In the genomic region with DNA sequence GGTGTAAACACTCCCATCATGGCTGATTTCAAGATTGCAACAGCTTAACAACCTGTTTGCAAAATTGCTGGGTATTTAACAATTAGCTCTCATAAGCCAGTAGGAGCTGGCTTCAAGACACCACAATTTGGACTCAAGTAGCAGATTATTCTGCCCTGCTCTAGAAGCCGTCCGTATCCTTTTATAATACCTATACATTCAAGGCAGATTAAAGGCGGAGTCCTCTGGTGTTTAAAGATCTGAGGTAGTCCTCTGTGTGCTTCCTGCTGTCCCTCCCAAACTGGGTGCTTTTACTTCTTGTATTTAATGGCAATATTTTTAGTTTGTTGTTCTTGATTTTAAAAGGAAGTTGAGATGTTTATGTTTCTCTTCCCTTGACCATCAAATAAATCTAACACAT, we compare ENCODE assay signal across 27 cellular contexts.
"Had no signal": no experiment of that assay in that cellular context is flagged by ENCODE, and none has a peak within 500 bp of the region (broad histone marks: within the 10 kb centered on the region; RNA-seq: fewer than 3 reads in every experiment).

No MANE protein-coding gene starts in this region.

- DNase-seq: kidney glomerular epithelial cell; left cardiac atrium; left lung; lower lobe of right lung; mammary epithelial cell; mesenchymal stem cell; naive thymus-derived CD8-positive, alpha-beta T cell; nucleus accumbens; pancreas; posterior cingulate gyrus; retina; right cardiac atrium; stimulated activated CD4-positive, alpha-beta T cell treated with anti-CD3 and anti-CD28 coated beads, Interleukin-12 subunit alpha, Interleukin-12 subunit beta, amount 100 ng/mL, for 4 hours; stimulated activated CD4-positive, alpha-beta T cell treated with anti-CD3 and anti-CD28 coated beads, Interleukin-15, amount 100 ng/mL, for 24 hours; stimulated activated CD4-positive, alpha-beta T cell treated with anti-CD3 and anti-CD28 coated beads, Interleukin-2, amount 100 ng/mL, for 24 hours; stimulated activated CD4-positive, alpha-beta T cell treated with anti-CD3 and anti-CD28 coated beads, Interleukin-4, amount 100 ng/mL, for 1 hour; stimulated activated naive B cell treated with anti-CD40 and anti-IgM and Interleukin-4, amounts not matched to agents 10 μg/mL and 1 μg/mL and 100 μg/mL, for 72 hours; stimulated activated naive CD8-positive, alpha-beta T cell treated with anti-CD3 and anti-CD28 coated beads, Interleukin-15, Interleukin-2, amounts not matched to agents 100 U/mL and 50 U/mL, for 24 hours; stomach; testis; thyroid gland; transverse colon; upper lobe of left lung had no signal

- ATAC-seq: left cardiac atrium; left lung; lower lobe of right lung; naive thymus-derived CD8-positive, alpha-beta T cell; pancreas; right cardiac atrium; sciatic nerve; stimulated activated naive B cell treated with anti-CD40 and anti-IgM and Interleukin-4, amounts not matched to agents 10 μg/mL and 1 μg/mL and 100 μg/mL, for 72 hours; stimulated activated naive CD8-positive, alpha-beta T cell treated with anti-CD3 and anti-CD28 coated beads, Interleukin-15, Interleukin-2, amounts not matched to agents 100 U/mL and 50 U/mL, for 24 hours had no signal

- H3K4me3 ChIP-seq: left lung, lower lobe of right lung, pancreas, prostate gland, skin epidermis, stomach, testis, thyroid gland, transverse colon, upper lobe of left lung, vagina had no signal
